In the genomic region with DNA sequence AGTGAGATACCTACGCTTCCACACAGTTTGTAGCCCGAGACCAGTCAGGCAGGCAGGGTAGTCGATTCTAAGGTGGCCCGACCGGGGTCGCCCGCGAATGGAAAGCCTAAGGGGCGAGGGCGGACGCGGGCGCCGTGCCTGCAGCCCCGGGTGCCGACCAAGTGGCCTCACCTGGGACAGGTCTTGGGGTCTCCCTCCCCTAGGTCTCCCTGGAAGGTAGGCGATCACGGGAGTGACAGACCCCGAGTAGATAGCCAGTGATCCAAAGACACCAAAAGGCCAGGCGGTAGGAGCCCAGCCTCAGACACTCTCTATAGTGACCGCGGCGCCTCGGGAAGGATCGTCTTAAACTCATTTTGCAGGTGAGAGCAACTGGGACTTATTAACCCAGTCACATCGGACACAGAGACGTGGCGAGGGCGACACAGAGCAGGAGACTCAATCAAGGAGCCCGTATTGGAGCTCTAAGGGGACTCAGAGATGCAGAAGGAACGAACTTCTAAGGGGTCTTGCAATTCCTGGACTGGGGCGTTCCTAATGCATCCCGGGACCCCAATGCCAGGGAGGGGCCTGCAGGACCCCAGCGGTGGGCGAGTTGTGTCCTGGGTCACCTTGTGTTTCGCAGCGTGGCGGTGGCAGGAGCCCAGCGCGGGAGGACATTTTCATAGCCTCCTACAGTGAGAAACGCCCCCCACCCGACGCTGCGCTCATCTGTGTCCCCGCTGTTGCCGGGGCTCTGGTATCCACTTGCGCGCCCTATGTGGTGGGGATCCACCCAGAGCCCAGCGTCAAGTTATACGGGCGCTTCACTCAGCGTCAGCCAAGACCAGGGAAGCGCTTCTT, we compare ENCODE assay signal across 1 cellular context.
TF ChIP-seq lines count a peak whose summit lies in the region.

No MANE protein-coding gene starts in this region.

TF ChIP-seq in H1, 55 proteins besides CTCF, POLR2A, EP300 and RAD21:
- TF ChIP-seq BCL11A (IDR thresholded peaks at IDR 0.05; ENCODE audit: low read depth in 2 of 2, low read length in 2 of 2) (no peak), NRF1 (IDR thresholded peaks at IDR 0.05; ENCODE audit: low read depth, low read length) (no peak), SP1 (IDR thresholded peaks at IDR 0.05; ENCODE audit: low read depth, low read length) (no peak), TCF12 (IDR thresholded peaks at IDR 0.05; ENCODE audit: low read depth, low read length) (no peak), SRF (IDR thresholded peaks at IDR 0.05; ENCODE audit: low read depth, low read length) (no peak), SIN3A (conservative IDR thresholded peaks at IDR 0.05 in 1 of 2, IDR thresholded peaks at IDR 0.05 in 1 of 2; ENCODE audit: low read depth in 1 of 2, low read length in 2 of 2) (no peak), RBBP5 (IDR thresholded peaks at IDR 0.05; ENCODE audit: borderline replicate concordance, low read depth, low read length) (no peak), EZH2 (IDR thresholded peaks at IDR 0.05; ENCODE audit: low read depth, low read length, severe bottlenecking) (peak; percentile 92), ASH2L (IDR thresholded peaks at IDR 0.05; ENCODE audit: low read length) (peak; percentile 2), RNF2 (IDR thresholded peaks at IDR 0.05; ENCODE audit: borderline replicate concordance, low read depth, low read length, missing control alignments, poor library complexity, severe bottlenecking) (peak; percentile 73), ATF2 (IDR thresholded peaks at IDR 0.05; ENCODE audit: low read length) (no peak), TEAD4 (IDR thresholded peaks at IDR 0.05; ENCODE audit: low read depth, low read length) (no peak), SIRT6 (IDR thresholded peaks at IDR 0.05; ENCODE audit: low read length) (no peak), CHD1 (IDR thresholded peaks at IDR 0.05; ENCODE audit: low read depth, low read length) (no peak), CTBP2 (IDR thresholded peaks at IDR 0.05; ENCODE audit: borderline replicate concordance, insufficient read depth, insufficient read length, low read length) (no peak), SUZ12 (IDR thresholded peaks at IDR 0.05; ENCODE audit: low read length) (peak; percentile 89), CBX5 (IDR thresholded peaks at IDR 0.05; ENCODE audit: low read depth, low read length) (no peak), SP4 (IDR thresholded peaks at IDR 0.05; ENCODE audit: low read length) (no peak), KDM4A (IDR thresholded peaks at IDR 0.05; ENCODE audit: low read depth, low read length, severe bottlenecking) (peak; percentile 29)
- TF ChIP-seq, protein P1, sequence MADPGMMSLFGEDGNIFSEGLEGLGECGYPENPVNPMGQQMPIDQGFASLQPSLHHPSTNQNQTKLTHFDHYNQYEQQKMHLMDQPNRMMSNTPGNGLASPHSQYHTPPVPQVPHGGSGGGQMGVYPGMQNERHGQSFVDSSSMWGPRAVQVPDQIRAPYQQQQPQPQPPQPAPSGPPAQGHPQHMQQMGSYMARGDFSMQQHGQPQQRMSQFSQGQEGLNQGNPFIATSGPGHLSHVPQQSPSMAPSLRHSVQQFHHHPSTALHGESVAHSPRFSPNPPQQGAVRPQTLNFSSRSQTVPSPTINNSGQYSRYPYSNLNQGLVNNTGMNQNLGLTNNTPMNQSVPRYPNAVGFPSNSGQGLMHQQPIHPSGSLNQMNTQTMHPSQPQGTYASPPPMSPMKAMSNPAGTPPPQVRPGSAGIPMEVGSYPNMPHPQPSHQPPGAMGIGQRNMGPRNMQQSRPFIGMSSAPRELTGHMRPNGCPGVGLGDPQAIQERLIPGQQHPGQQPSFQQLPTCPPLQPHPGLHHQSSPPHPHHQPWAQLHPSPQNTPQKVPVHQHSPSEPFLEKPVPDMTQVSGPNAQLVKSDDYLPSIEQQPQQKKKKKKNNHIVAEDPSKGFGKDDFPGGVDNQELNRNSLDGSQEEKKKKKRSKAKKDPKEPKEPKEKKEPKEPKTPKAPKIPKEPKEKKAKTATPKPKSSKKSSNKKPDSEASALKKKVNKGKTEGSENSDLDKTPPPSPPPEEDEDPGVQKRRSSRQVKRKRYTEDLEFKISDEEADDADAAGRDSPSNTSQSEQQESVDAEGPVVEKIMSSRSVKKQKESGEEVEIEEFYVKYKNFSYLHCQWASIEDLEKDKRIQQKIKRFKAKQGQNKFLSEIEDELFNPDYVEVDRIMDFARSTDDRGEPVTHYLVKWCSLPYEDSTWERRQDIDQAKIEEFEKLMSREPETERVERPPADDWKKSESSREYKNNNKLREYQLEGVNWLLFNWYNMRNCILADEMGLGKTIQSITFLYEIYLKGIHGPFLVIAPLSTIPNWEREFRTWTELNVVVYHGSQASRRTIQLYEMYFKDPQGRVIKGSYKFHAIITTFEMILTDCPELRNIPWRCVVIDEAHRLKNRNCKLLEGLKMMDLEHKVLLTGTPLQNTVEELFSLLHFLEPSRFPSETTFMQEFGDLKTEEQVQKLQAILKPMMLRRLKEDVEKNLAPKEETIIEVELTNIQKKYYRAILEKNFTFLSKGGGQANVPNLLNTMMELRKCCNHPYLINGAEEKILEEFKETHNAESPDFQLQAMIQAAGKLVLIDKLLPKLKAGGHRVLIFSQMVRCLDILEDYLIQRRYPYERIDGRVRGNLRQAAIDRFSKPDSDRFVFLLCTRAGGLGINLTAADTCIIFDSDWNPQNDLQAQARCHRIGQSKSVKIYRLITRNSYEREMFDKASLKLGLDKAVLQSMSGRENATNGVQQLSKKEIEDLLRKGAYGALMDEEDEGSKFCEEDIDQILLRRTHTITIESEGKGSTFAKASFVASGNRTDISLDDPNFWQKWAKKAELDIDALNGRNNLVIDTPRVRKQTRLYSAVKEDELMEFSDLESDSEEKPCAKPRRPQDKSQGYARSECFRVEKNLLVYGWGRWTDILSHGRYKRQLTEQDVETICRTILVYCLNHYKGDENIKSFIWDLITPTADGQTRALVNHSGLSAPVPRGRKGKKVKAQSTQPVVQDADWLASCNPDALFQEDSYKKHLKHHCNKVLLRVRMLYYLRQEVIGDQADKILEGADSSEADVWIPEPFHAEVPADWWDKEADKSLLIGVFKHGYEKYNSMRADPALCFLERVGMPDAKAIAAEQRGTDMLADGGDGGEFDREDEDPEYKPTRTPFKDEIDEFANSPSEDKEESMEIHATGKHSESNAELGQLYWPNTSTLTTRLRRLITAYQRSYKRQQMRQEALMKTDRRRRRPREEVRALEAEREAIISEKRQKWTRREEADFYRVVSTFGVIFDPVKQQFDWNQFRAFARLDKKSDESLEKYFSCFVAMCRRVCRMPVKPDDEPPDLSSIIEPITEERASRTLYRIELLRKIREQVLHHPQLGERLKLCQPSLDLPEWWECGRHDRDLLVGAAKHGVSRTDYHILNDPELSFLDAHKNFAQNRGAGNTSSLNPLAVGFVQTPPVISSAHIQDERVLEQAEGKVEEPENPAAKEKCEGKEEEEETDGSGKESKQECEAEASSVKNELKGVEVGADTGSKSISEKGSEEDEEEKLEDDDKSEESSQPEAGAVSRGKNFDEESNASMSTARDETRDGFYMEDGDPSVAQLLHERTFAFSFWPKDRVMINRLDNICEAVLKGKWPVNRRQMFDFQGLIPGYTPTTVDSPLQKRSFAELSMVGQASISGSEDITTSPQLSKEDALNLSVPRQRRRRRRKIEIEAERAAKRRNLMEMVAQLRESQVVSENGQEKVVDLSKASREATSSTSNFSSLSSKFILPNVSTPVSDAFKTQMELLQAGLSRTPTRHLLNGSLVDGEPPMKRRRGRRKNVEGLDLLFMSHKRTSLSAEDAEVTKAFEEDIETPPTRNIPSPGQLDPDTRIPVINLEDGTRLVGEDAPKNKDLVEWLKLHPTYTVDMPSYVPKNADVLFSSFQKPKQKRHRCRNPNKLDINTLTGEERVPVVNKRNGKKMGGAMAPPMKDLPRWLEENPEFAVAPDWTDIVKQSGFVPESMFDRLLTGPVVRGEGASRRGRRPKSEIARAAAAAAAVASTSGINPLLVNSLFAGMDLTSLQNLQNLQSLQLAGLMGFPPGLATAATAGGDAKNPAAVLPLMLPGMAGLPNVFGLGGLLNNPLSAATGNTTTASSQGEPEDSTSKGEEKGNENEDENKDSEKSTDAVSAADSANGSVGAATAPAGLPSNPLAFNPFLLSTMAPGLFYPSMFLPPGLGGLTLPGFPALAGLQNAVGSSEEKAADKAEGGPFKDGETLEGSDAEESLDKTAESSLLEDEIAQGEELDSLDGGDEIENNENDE (IDR thresholded peaks at IDR 0.05; ENCODE audit: insufficient replicate concordance, low read length) = no peak
